ENCODE assay signal across 8 cellular contexts in the genomic region with DNA sequence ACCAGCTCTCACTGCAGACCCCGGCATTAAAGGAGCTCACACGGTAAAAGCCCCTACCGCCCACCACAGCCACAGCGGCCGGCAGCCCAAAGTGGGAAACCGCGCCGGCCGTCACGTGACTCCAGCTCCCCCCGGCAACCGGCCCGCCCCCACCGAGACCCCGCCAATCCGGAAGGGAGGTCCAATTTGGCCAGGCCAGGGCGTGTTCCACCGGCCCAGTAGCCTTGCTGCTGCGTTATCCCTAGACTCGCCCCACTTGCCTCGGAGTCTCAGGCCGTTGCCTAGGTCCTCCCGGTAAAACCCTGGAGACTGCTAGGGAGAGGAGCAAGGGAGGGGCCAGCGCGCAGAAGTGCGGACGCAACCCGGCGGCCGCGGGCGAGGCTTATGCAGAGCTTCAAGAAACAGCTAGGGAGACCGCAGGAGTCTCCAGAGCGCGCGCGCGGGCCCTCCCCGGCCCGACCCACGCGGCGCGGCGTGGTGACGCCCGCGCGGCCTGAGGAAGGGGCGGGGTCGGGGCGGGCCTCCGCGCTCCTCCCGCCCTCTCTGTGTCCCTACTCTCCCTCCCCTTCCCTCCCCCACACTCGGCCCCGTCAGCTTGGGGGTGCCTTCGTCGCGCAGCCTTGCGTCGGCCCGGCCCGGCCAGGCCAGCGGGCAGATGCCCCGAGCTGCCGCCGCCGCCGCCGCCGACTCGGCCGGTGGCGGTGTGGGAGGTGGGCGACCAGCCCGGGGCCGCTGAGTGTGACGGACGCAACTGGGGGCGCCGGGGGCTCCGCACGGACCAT. TPM values are rescaled to one million over a fixed set of nuclear protein-coding genes. Genes with fewer than 3 reads are reported as not detected.
A peak's percentile ranks its signal among the peaks of the same experiment; 100 is the strongest.
DNase-seq lines count a peak whose midpoint lies in the region; ATAC-seq and TF ChIP-seq lines count a peak whose summit lies in the region.

A gene with protein sequence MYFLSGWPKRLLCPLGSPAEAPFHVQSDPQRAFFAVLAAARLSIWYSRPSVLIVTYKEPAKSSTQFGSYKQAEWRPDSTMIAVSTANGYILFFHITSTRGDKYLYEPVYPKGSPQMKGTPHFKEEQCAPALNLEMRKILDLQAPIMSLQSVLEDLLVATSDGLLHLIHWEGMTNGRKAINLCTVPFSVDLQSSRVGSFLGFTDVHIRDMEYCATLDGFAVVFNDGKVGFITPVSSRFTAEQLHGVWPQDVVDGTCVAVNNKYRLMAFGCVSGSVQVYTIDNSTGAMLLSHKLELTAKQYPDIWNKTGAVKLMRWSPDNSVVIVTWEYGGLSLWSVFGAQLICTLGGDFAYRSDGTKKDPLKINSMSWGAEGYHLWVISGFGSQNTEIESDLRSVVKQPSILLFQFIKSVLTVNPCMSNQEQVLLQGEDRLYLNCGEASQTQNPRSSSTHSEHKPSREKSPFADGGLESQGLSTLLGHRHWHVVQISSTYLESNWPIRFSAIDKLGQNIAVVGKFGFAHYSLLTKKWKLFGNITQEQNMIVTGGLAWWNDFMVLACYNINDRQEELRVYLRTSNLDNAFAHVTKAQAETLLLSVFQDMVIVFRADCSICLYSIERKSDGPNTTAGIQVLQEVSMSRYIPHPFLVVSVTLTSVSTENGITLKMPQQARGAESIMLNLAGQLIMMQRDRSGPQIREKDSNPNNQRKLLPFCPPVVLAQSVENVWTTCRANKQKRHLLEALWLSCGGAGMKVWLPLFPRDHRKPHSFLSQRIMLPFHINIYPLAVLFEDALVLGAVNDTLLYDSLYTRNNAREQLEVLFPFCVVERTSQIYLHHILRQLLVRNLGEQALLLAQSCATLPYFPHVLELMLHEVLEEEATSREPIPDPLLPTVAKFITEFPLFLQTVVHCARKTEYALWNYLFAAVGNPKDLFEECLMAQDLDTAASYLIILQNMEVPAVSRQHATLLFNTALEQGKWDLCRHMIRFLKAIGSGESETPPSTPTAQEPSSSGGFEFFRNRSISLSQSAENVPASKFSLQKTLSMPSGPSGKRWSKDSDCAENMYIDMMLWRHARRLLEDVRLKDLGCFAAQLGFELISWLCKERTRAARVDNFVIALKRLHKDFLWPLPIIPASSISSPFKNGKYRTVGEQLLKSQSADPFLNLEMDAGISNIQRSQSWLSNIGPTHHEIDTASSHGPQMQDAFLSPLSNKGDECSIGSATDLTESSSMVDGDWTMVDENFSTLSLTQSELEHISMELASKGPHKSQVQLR (N-terminal part only) (plus strand): TSS at position 578 of the 782 bp plus-strand sequence. CDS start 203 bp downstream, at position 781.

- ATAC-seq in GM18498 (IDR thresholded peaks at IDR 0.05; ENCODE audit: unreplicated experiment) = peak; percentile 63
- ATAC-seq in HG02870 (IDR thresholded peaks at IDR 0.05; ENCODE audit: unreplicated experiment) = peak; percentile 51
- ATAC-seq in psoas muscle = peak; percentile 81 to 92 (median 90)

- intact Hi-C loops in T-helper 2 cell treated with Interferon-gamma antibody and Interleukin-4, amounts not matched to agents 100 ng/mL and 5 ng/mL, for 36 hours (cut with micrococcal nuclease) = loop anchor here (1.0 to 5.0 kb wide), 12 partner anchors 28 to 1128 kb away; a partner anchor contains a TSS
- intact Hi-C loops in psoas muscle (cut with DNase I) = loop anchor here in 1 of 2 donors (10.0 kb wide), 2 partner anchors 386 to 964 kb away; a partner anchor contains a TSS

- H3K9me3 ChIP-seq in right atrium auricular region (no peaks in the 10 kb centered on the region), psoas muscle (no peaks in the 10 kb centered on the region)

- WGBS in psoas muscle, 3 donors = 0 to 1% (median 0%) methylated on average over 53 to 84 of the region's 84 CpGs
- WGBS in urinary bladder = under 1% methylated on average over 84 of the region's 84 CpGs

- H3K4me1 ChIP-seq in right atrium auricular region (peaks cover 0 to 45% of the 10 kb centered on the region in 2 donors), psoas muscle (peaks cover 47% of the 10 kb centered on the region), urinary bladder (ENCODE audit: insufficient read depth) (peaks cover 1% of the 10 kb centered on the region)

- DNase-seq in NCI-H1694 treated with DMSO at 0.1 percent for 48 hours (lab: John Stamatoyannopoulos, UW) (peak; percentile 71), anterior cingulate cortex (lab: John Stamatoyannopoulos, UW) (peak; percentile 43 to 99 (median 90)), right atrium auricular region (ENCODE audit: low spot score) (peak; percentile 91), psoas muscle (peak; percentile 92 to 96)

- H3K27ac ChIP-seq in right atrium auricular region (peak within 1 kb of the TSS; percentile 95 to 97), psoas muscle (peak within 1 kb of the TSS; percentile 96), urinary bladder (ENCODE audit: low read depth) (peak within 1 kb of the TSS; percentile 96)

- no peaks in the 10 kb centered on the region for H3K27me3 ChIP-seq in right atrium auricular region
- no peaks in the 10 kb centered on the region for H3K27me3 ChIP-seq in psoas muscle (ENCODE audit: insufficient read depth in 3 of 3, low read length in 2 of 3)

- peak within 1 kb of the TSS; percentile 79 to 90 for H3K4me3 ChIP-seq in right atrium auricular region
- peak within 1 kb of the TSS; percentile 95 for H3K4me3 ChIP-seq in psoas muscle
- peak within 1 kb of the TSS; percentile 87 for H3K4me3 ChIP-seq in urinary bladder (ENCODE audit: low read depth, low read length)

- H3K36me3 ChIP-seq in right atrium auricular region (no peaks in the 10 kb centered on the region), psoas muscle (ENCODE audit: insufficient read depth in 1 of 2, low read depth in 1 of 2) (peaks cover 0 to 4% of the 10 kb centered on the region in 2 donors), urinary bladder (ENCODE audit: insufficient read depth) (no peaks in the 10 kb centered on the region)

- TF ChIP-seq CTCF in right atrium auricular region (IDR thresholded peaks at IDR 0.05) (peak in 1 of 2 donors; percentile 8), psoas muscle (IDR thresholded peaks at IDR 0.05) (no peak)

RNA-seq across cellular contexts. Expression of the gene that starts here (rescaled TPM):
- total RNA-seq in T-helper 2 cell treated with Interferon-gamma antibody and Interleukin-4, amounts not matched to agents 100 ng/mL and 5 ng/mL, for 36 hours = 20.4 and 21.1 TPM in 2 replicates
- total RNA-seq in right atrium auricular region = 10 to 100 TPM; 12.2 to 18.1 TPM
- total RNA-seq in psoas muscle = 10 to 100 TPM; 10.9 to 28.6 (median 13.8) TPM
- polyA plus RNA-seq in psoas muscle = 10 to 100 TPM in 1 of 3 donors, 1 to 10 TPM in 2; 6.8 to 18.7 (median 8.8) TPM
- total RNA-seq in urinary bladder = 55.5 TPM
- polyA plus RNA-seq in urinary bladder = 12.9 TPM

Comparison
In these comparisons a context has a peak if more than half of its experiments do, and no peak if none do; other contexts are left out.
1. Peak in every context shown above with its lines: DNase-seq, ATAC-seq, H3K4me3 ChIP-seq and H3K27ac ChIP-seq.